1 cellular context compared by ENCODE assay signal in the genomic region with DNA sequence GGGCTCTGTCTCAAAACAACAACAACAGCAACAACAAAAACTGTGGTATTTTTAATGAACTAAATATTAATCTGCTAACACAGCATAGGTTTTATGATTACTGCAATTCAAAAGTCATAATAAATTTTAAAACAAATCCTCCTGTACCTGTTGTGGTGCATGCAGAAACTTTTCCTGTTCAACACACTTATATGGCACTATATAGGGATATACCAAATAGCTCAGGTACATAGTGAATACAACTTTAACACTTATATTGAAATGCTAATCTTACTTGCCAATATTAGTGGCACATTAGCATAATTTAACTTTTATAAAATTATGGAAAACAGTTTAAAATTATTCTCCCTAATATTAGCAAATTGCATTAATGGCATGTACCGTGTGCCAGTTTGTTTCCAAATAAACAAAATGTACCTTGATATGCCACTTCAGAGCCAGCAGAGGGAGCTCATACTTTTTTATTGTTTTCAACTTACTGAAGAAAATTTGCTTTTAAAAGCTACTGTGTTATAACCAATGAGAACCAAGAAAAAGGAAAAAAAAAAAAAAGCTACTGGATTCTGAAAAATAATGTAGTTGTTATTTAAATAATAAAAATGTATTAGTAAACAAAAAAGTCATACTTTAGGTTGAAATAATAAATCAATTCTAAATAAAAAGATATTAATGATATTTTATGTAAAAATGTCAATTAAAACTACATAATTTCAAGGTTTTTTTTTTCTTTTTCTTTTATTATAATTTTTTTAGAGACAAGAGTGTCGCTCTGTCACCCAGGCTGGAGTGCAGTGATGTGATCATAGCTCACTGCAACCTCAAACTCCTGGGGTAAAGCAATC.
TF ChIP-seq lines count a peak whose summit lies in the region.

No MANE protein-coding gene starts in this region.

TF ChIP-seq in GM23338, 12 proteins besides CTCF, POLR2A, EP300 and RAD21 (continued from another document):
- no peak for TF ChIP-seq NANOG (IDR thresholded peaks at IDR 0.05; ENCODE audit: borderline replicate concordance)
- no peak for TF ChIP-seq EZH2phosphoT487 (IDR thresholded peaks at IDR 0.05; ENCODE audit: unreplicated experiment)
- TF ChIP-seq, protein P1, sequence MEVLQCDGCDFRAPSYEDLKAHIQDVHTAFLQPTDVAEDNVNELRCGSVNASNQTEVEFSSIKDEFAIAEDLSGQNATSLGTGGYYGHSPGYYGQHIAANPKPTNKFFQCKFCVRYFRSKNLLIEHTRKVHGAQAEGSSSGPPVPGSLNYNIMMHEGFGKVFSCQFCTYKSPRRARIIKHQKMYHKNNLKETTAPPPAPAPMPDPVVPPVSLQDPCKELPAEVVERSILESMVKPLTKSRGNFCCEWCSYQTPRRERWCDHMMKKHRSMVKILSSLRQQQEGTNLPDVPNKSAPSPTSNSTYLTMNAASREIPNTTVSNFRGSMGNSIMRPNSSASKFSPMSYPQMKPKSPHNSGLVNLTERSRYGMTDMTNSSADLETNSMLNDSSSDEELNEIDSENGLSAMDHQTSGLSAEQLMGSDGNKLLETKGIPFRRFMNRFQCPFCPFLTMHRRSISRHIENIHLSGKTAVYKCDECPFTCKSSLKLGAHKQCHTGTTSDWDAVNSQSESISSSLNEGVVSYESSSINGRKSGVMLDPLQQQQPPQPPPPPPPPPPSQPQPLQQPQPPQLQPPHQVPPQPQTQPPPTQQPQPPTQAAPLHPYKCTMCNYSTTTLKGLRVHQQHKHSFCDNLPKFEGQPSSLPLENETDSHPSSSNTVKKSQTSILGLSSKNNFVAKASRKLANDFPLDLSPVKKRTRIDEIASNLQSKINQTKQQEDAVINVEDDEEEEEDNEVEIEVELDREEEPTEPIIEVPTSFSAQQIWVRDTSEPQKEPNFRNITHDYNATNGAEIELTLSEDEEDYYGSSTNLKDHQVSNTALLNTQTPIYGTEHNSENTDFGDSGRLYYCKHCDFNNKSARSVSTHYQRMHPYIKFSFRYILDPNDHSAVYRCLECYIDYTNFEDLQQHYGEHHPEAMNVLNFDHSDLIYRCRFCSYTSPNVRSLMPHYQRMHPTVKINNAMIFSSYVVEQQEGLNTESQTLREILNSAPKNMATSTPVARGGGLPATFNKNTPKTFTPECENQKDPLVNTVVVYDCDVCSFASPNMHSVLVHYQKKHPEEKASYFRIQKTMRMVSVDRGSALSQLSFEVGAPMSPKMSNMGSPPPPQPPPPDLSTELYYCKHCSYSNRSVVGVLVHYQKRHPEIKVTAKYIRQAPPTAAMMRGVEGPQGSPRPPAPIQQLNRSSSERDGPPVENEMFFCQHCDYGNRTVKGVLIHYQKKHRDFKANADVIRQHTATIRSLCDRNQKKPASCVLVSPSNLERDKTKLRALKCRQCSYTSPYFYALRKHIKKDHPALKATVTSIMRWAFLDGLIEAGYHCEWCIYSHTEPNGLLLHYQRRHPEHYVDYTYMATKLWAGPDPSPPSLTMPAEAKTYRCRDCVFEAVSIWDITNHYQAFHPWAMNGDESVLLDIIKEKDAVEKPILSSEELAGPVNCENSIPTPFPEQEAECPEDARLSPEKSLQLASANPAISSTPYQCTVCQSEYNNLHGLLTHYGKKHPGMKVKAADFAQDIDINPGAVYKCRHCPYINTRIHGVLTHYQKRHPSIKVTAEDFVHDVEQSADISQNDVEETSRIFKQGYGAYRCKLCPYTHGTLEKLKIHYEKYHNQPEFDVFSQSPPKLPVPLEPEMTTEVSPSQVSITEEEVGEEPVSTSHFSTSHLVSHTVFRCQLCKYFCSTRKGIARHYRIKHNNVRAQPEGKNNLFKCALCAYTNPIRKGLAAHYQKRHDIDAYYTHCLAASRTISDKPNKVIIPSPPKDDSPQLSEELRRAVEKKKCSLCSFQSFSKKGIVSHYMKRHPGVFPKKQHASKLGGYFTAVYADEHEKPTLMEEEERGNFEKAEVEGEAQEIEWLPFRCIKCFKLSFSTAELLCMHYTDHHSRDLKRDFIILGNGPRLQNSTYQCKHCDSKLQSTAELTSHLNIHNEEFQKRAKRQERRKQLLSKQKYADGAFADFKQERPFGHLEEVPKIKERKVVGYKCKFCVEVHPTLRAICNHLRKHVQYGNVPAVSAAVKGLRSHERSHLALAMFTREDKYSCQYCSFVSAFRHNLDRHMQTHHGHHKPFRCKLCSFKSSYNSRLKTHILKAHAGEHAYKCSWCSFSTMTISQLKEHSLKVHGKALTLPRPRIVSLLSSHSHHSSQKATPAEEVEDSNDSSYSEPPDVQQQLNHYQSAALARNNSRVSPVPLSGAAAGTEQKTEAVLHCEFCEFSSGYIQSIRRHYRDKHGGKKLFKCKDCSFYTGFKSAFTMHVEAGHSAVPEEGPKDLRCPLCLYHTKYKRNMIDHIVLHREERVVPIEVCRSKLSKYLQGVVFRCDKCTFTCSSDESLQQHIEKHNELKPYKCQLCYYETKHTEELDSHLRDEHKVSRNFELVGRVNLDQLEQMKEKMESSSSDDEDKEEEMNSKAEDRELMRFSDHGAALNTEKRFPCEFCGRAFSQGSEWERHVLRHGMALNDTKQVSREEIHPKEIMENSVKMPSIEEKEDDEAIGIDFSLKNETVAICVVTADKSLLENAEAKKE (CRISPR knock-in tag; IDR thresholded peaks at IDR 0.05), result no peak
- TF ChIP-seq EZH2 (IDR thresholded peaks at IDR 0.05; ENCODE audit: low read depth, unreplicated experiment), result no peak
